ENCODE assay signal across 10 cellular contexts in the genomic region with DNA sequence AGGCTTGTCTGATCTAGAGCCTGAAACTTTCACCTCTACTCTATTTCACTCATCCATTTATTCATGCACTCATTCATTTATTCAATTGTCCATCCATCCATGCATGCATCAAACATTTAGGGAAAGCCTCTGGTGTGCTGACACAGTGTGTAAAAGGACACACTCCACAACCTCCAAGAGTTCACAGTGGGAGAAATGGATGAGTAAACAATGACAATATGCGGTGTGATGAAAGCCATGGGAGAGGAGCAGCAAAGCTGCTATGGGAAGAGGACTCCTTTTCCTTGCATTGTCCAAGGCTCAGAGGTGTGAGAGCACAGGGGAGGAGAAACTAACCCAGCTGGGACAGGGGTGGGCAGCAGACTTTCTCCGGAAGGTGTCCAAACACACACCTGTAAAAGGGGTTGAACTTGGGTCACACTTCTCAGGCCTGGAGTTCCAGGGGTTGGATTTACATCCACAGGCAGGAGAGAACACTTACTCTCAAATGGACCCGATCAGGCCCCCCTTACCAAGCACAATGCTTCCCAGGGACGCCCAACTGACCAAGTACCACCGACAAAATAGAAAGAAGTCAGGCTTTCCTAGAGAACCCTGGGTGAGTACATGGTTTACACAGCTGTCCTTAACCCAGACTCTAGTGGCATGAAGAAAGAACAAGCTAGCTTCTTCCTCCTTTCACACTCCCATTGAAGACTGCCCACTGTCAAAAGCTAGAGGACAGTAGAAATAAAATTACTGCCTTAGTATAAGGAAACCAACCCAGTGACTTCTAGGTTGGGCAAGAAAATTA. TPM values are rescaled to one million over a fixed set of nuclear protein-coding genes. Genes with fewer than 3 reads are reported as not detected.
DNase-seq lines count a peak whose midpoint lies in the region; ATAC-seq and TF ChIP-seq lines count a peak whose summit lies in the region.
"Had no signal": no experiment of that assay in that cellular context is flagged by ENCODE, and none has a peak within 500 bp of the region (broad histone marks: within the 10 kb centered on the region; RNA-seq: fewer than 3 reads in every experiment).

No MANE protein-coding gene starts in this region.

- no peak overlapping the region for H3K27ac Mint-ChIP-seq in MCF 10A (ENCODE audit: low read depth, unreplicated experiment)
- H3K27ac Mint-ChIP-seq in T-helper 2 cell treated with Interferon-gamma antibody and Interleukin-4, amounts not matched to agents 5 μg/mL and 100 μg/mL, for 36 hours: no peak overlapping the region
- H3K27ac Mint-ChIP-seq: progenitor cell of endocrine pancreas had no signal

- ATAC-seq in body of pancreas: no peak

- H3K9me3 ChIP-seq in breast epithelium (no peaks in the 10 kb centered on the region), body of pancreas (no peaks in the 10 kb centered on the region), tibial nerve (no peaks in the 10 kb centered on the region), MM.1S (replicated peaks; ENCODE audit: insufficient read depth, low read length) (no peaks in the 10 kb centered on the region)

- H3K36me3 ChIP-seq in breast epithelium (no peaks in the 10 kb centered on the region), body of pancreas (replicated peaks in 1 of 2; ENCODE audit: insufficient read depth in 1 of 2, low read depth in 2 of 2) (no peaks in the 10 kb centered on the region), tibial nerve (no peaks in the 10 kb centered on the region), MM.1S (replicated peaks; ENCODE audit: insufficient read depth, low read length) (no peaks in the 10 kb centered on the region)

- BruUV-seq in MCF 10A (replicated peaks; lab: Mats Ljungman, UMichigan): no TSS peak

- no peak overlapping the region for H3K9ac ChIP-seq in MM.1S (ENCODE audit: low read length)

- intact Hi-C loops in breast epithelium (cut with DNase I; ENCODE audit: low total_unique reads) (no loop called here), MCF 10A (cut with micrococcal nuclease) (no loop called here), body of pancreas (cut with DNase I) (no loop called here)

- H3K9me2 ChIP-seq in MM.1S (replicated peaks; ENCODE audit: insufficient read depth, low read length): no peaks in the 10 kb centered on the region

- H4K20me1 ChIP-seq in MM.1S (ENCODE audit: insufficient read depth, low read length): no peaks in the 10 kb centered on the region

- TF ChIP-seq EP300 in tibial nerve (IDR thresholded peaks at IDR 0.05): no peak

- H3K4me3 Mint-ChIP-seq in MCF 10A (ENCODE audit: unreplicated experiment): no peak overlapping the region
- H3K4me3 Mint-ChIP-seq in T-helper 2 cell treated with Interferon-gamma antibody and Interleukin-4, amounts not matched to agents 5 μg/mL and 100 μg/mL, for 36 hours: no peak overlapping the region

- H3K27ac ChIP-seq in breast epithelium (peak overlapping the region; percentile 87 to 96), body of pancreas (peak overlapping the region; percentile 21 to 88 (median 82)), tibial nerve (peak overlapping the region; percentile 28 to 86 (median 56)), MM.1S (ENCODE audit: low read length) (no peak overlapping the region)

- peaks cover 7% of the 10 kb centered on the region for H3K4me1 Mint-ChIP-seq in MCF 10A (ENCODE audit: insufficient read depth, unreplicated experiment)
- no peaks in the 10 kb centered on the region for H3K4me1 Mint-ChIP-seq in T-helper 2 cell treated with Interferon-gamma antibody and Interleukin-4, amounts not matched to agents 5 μg/mL and 100 μg/mL, for 36 hours (ENCODE audit: low read depth)

- H3K4me3 ChIP-seq in breast epithelium: no peak overlapping the region
- H3K4me3 ChIP-seq in body of pancreas: no peak overlapping the region
- no peak overlapping the region for H3K4me3 ChIP-seq in tibial nerve
- no peak overlapping the region for H3K4me3 ChIP-seq in MM.1S (ENCODE audit: low read length)

- POLR2A ChIA-PET in MCF 10A (lab: Yijun Ruan, JAX): interaction anchor here (0.7 kb wide), 1 partner anchor 19 kb away, joined by 3 read pairs; no protein-coding TSS in a partner anchor

- H3K4me1 ChIP-seq in breast epithelium: peaks cover 0 to 25% of the 10 kb centered on the region in 2 donors
- H3K4me1 ChIP-seq in body of pancreas: peaks cover 36% of the 10 kb centered on the region
- peaks cover 0 to 67% (median 29%) of the 10 kb centered on the region in 4 donors for H3K4me1 ChIP-seq in tibial nerve
- H3K4me1 ChIP-seq in MM.1S (ENCODE audit: low read length): no peaks in the 10 kb centered on the region

- no peaks in the 10 kb centered on the region for H3K9me3 Mint-ChIP-seq in MCF 10A (ENCODE audit: unreplicated experiment)
- no peaks in the 10 kb centered on the region for H3K9me3 Mint-ChIP-seq in T-helper 2 cell treated with Interferon-gamma antibody and Interleukin-4, amounts not matched to agents 5 μg/mL and 100 μg/mL, for 36 hours

- TF ChIP-seq CTCF in breast epithelium (IDR thresholded peaks at IDR 0.05) (no peak), MCF 10A (IDR thresholded peaks at IDR 0.05; ENCODE audit: unreplicated experiment) (no peak), body of pancreas (IDR thresholded peaks at IDR 0.05) (no peak), tibial nerve (IDR thresholded peaks at IDR 0.05) (no peak), MM.1S (IDR thresholded peaks at IDR 0.05; ENCODE audit: low read length) (no peak)

- H3K79me2 ChIP-seq in MM.1S (ENCODE audit: low read length): no peaks in the 10 kb centered on the region

- CTCF ChIA-PET in MCF 10A (lab: Yijun Ruan, JAX): interaction anchor here (1.0 to 1.4 kb wide), 4 partner anchors 22 to 79 kb away, joined by 3 to 4 read pairs (median 3); a partner anchor contains a TSS

- TF ChIP-seq POLR2A in breast epithelium (IDR thresholded peaks at IDR 0.05) (no peak), body of pancreas (IDR thresholded peaks at IDR 0.05) (no peak), tibial nerve (IDR thresholded peaks at IDR 0.05) (no peak)

- H3K36me3 Mint-ChIP-seq in MCF 10A (ENCODE audit: insufficient read depth, unreplicated experiment): no peaks in the 10 kb centered on the region
- H3K36me3 Mint-ChIP-seq in T-helper 2 cell treated with Interferon-gamma antibody and Interleukin-4, amounts not matched to agents 5 μg/mL and 100 μg/mL, for 36 hours (ENCODE audit: low read depth): no peaks in the 10 kb centered on the region

- H2AFZ ChIP-seq in MM.1S (ENCODE audit: low read length): no peak overlapping the region

- no peaks in the 10 kb centered on the region for H3F3A ChIP-seq in MM.1S (ENCODE audit: insufficient read depth, low read length)

- no peaks in the 10 kb centered on the region for H3K27me3 Mint-ChIP-seq in MCF 10A (ENCODE audit: insufficient read depth, unreplicated experiment)
- H3K27me3 Mint-ChIP-seq in T-helper 2 cell treated with Interferon-gamma antibody and Interleukin-4, amounts not matched to agents 5 μg/mL and 100 μg/mL, for 36 hours (ENCODE audit: low read depth): peaks cover 5% of the 10 kb centered on the region

- H3K27me3 ChIP-seq in breast epithelium (no peaks in the 10 kb centered on the region), body of pancreas (no peaks in the 10 kb centered on the region), tibial nerve (no peaks in the 10 kb centered on the region), MM.1S (replicated peaks; ENCODE audit: insufficient read depth, low read length) (no peaks in the 10 kb centered on the region; the same call in 1 of the 2 replicates)

- 46% methylated on average over 5 of the region's 5 CpGs for WGBS in body of pancreas, 2 donors
- whole genome bisulfite sequencing in tibial nerve, 2 donors: 51 to 64% methylated on average over 5 of the region's 5 CpGs

- no peak for DNase-seq in breast epithelium (ENCODE audit: low spot score in 2 of 2)
- DNase-seq in MCF 10A (ENCODE audit: unreplicated experiment): no peak
- DNase-seq in body of pancreas: peak in 1 of 4 donors; percentile 22
- DNase-seq in mesenteric fat pad (ENCODE audit: low spot score): peak; percentile 64
- DNase-seq in tibial nerve (ENCODE audit: low spot score in 2 of 2): no peak
- no peak for DNase-seq in T-helper 2 cell treated with Interferon-gamma antibody and Interleukin-4, amounts not matched to agents 5 μg/mL and 100 μg/mL, for 36 hours (ENCODE audit: low spot score)
- no peak for DNase-seq in NCI-H1930 (lab: John Stamatoyannopoulos, UW)
- no peak for DNase-seq in MM.1S
- DNase-seq: T-helper 2 cell had no signal

- no peak overlapping the region for H3K4me2 ChIP-seq in MM.1S (ENCODE audit: low read depth, low read length)

RNA-seq across cellular contexts. Expression of a gene that starts 21.3 kb away (rescaled TPM):
- total RNA-seq in breast epithelium (10 to 100 TPM; 72.2 to 93.4 (median 86.3) TPM), MCF 10A (2022) (94.7 and 102 TPM in 2 replicates), body of pancreas (10 to 100 TPM; 37.6 to 54.1 TPM), mesenteric fat pad (49.8 TPM), tibial nerve (100 to 1,000 TPM in 3 of 4 donors, 10 to 100 TPM in 1; 98.2 to 146 (median 109) TPM)

RNA-seq across cellular contexts. Expression of a gene that starts 22.2 kb away (rescaled TPM):
- total RNA-seq in breast epithelium (10 to 100 TPM in 2 of 3 donors, 1 to 10 TPM in 1; 4.3 to 22.9 (median 13.5) TPM), MCF 10A (2022) (20.6 and 55.7 TPM in 2 replicates), body of pancreas (1 to 10 TPM; 3.1 to 7.3 TPM), mesenteric fat pad (48.5 TPM), tibial nerve (10 to 100 TPM; 27.1 to 30.9 (median 27.8) TPM)

RNA-seq across cellular contexts. Expression of a gene that starts 35.8 kb away (rescaled TPM):
- not detected for total RNA-seq in breast epithelium
- total RNA-seq in MCF 10A (2022): 0.37 TPM in 1 of 2 replicates, not detected in the other
- not detected for total RNA-seq in body of pancreas
- 0.22 TPM for total RNA-seq in mesenteric fat pad
- total RNA-seq in tibial nerve: not detected
